ENCODE assay signal across 8 cellular contexts in genomic region chr2:71466301-71467179, GRCh38. TPM values are rescaled to one million over a fixed set of nuclear protein-coding genes. Genes with fewer than 3 reads are reported as not detected.
A peak's percentile ranks its signal among the peaks of the same experiment; 100 is the strongest.
DNase-seq lines count a peak whose midpoint lies in the region; ATAC-seq, FAIRE-seq and TF ChIP-seq lines count a peak whose summit lies in the region.

No MANE protein-coding gene starts in this region.

- no peak for TF ChIP-seq RAD21 in A549 (conservative IDR thresholded peaks at IDR 0.05 in 1 of 2, IDR thresholded peaks at IDR 0.05 in 1 of 2)

- 11% methylated on average over 46 of the region's 78 CpGs for WGBS in A549 (ENCODE audit: missing lambda C conversion rate)

- peak overlapping the region; percentile 46 for H3K9ac ChIP-seq in fibroblast of lung (ENCODE audit: insufficient read depth, low read length)

- H3K4me1 ChIP-seq in A549: no peaks in the 10 kb centered on the region
- peaks cover 2% of the 10 kb centered on the region for H3K4me1 ChIP-seq in fibroblast of lung (ENCODE audit: control insufficient read depth, extremely low read depth, insufficient read depth, low read length)

- H3K36me3 Mint-ChIP-seq in natural killer cell: no peaks in the 10 kb centered on the region

- H3K4me2 ChIP-seq in A549 (peak overlapping the region; percentile 100), fibroblast of lung (ENCODE audit: extremely low read depth, insufficient read depth, low read length) (peak overlapping the region; percentile 100)

- TF ChIP-seq POLR2A in A549 (IDR thresholded peaks at IDR 0.05; ENCODE audit: low read length): no peak

- TF ChIP-seq EP300 in A549 (IDR thresholded peaks at IDR 0.05): no peak

- no peak overlapping the region for H3K27ac Mint-ChIP-seq in natural killer cell

- FAIRE-seq in A549 (lab: Jason Lieb, UNC): no peak

- TF ChIP-seq CTCF in A549 (IDR thresholded peaks at IDR 0.05): no peak
- TF ChIP-seq CTCF in GM12875 (IDR thresholded peaks at IDR 0.05; ENCODE audit: borderline replicate concordance, insufficient read depth, low read depth, low read length): no peak
- TF ChIP-seq CTCF in fibroblast of lung (conservative IDR thresholded peaks at IDR 0.05 in 1 of 2, IDR thresholded peaks at IDR 0.05 in 1 of 2; ENCODE audit: low read depth in 1 of 2, low read length in 2 of 2): no peak
- no peak for TF ChIP-seq CTCF in natural killer cell (IDR thresholded peaks at IDR 0.05)

- no peaks in the 10 kb centered on the region for H3K79me2 ChIP-seq in fibroblast of lung (ENCODE audit: control insufficient read depth, insufficient read depth, low read length)

- ATAC-seq in A549 (peak; percentile 55 to 78), natural killer cell (peak; percentile 42 to 76 (median 48)), HG03439 (IDR thresholded peaks at IDR 0.05; ENCODE audit: unreplicated experiment) (no peak)

- no peaks in the 10 kb centered on the region for H3K9me3 ChIP-seq in A549
- no peaks in the 10 kb centered on the region for H3K9me3 ChIP-seq in fibroblast of lung (ENCODE audit: control insufficient read depth, insufficient read depth, low read depth, low read length)

- no peaks in the 10 kb centered on the region for H4K20me1 ChIP-seq in fibroblast of lung (ENCODE audit: control insufficient read depth, extremely low read depth, insufficient read depth, low read length)

- peak overlapping the region; percentile 85 for H3K4me3 Mint-ChIP-seq in natural killer cell

- DNase-seq in A549 (ENCODE audit: low read depth in 1 of 2, low spot score in 1 of 2): peak; percentile 41 to 46
- peak; percentile 21 for DNase-seq in SW480 (ENCODE audit: low spot score)
- peak in 1 of 2 donors; percentile 48 for DNase-seq in fibroblast of lung (ENCODE audit: low read depth in 2 of 2)
- DNase-seq in natural killer cell: no peak
- DNase-seq in HPDE6-E6E7 (ENCODE audit: extremely low spot score): no peak
- no peak for DNase-seq in activated gamma-delta T cell treated with Interleukin-2 at 50 U/mL for 16 hours

- peak overlapping the region; percentile 73 for H2AFZ ChIP-seq in fibroblast of lung (ENCODE audit: low read length)

- no peaks in the 10 kb centered on the region for H3K9me3 Mint-ChIP-seq in natural killer cell

- intact Hi-C loops in natural killer cell (cut with micrococcal nuclease): no loop called here

- peaks cover 42% of the 10 kb centered on the region for H3K27me3 ChIP-seq in fibroblast of lung (ENCODE audit: control insufficient read depth, insufficient read depth, low read length)

- H3K36me3 ChIP-seq in fibroblast of lung (ENCODE audit: control insufficient read depth, insufficient read depth, low read length): no peaks in the 10 kb centered on the region

- H3K4me3 ChIP-seq in A549 (peak overlapping the region; percentile 57), GM12875 (ENCODE audit: low read depth, low read length) (peak overlapping the region; percentile 31), fibroblast of lung (replicated peaks in 1 of 4; ENCODE audit: control extremely low read depth in 1 of 4, insufficient read depth in 1 of 4, low read depth in 3 of 4, low read length in 4 of 4) (peak overlapping the region; percentile 61 to 74 (median 66))

- H3K27ac ChIP-seq in A549: peak overlapping the region; percentile 30 to 79; a peak in 5 of 6 replicates
- no peak overlapping the region for H3K27ac ChIP-seq in fibroblast of lung (ENCODE audit: insufficient read depth, low read length)

- POLR2A ChIA-PET in A549 (lab: Yijun Ruan, JAX): no interaction called here

- peaks cover 9 to 10% of the 10 kb centered on the region in 2 donors for H3K4me1 Mint-ChIP-seq in natural killer cell

- CTCF ChIA-PET in A549 (lab: Yijun Ruan, JAX): interaction anchor here (0.7 to 14.8 kb wide), 6 partner anchors 10 to 537 kb away, joined by 3 to 311 read pairs (median 6); no protein-coding TSS in a partner anchor

- H3K27me3 Mint-ChIP-seq in natural killer cell (ENCODE audit: low read depth in 2 of 2): peaks cover 26 to 38% of the 10 kb centered on the region in 2 donors

TF ChIP-seq in A549, 52 proteins besides CTCF, POLR2A, EP300 and RAD21:
- TF ChIP-seq FOSB (CRISPR knock-in tag; IDR thresholded peaks at IDR 0.05): no peak
- peak; percentile 72; the same call in 1 of the 2 replicates for TF ChIP-seq HDAC2 (IDR thresholded peaks at IDR 0.05)
- no peak for TF ChIP-seq GATA3 (IDR thresholded peaks at IDR 0.05; ENCODE audit: borderline replicate concordance)
- peak; percentile 36 for TF ChIP-seq MAFK (IDR thresholded peaks at IDR 0.05; ENCODE audit: partially characterized antibody)
- peak; percentile 39; the same call in 1 of the 2 replicates for TF ChIP-seq MAX (IDR thresholded peaks at IDR 0.05)

RNA-seq across cellular contexts. Expression of gene DYSF, which starts 13.2 kb away (rescaled TPM):
- polyA plus RNA-seq in A549 (2011; rRNA removed): 0.36 and 0.38 TPM in 2 replicates
- 0.20 and 0.25 TPM in 2 replicates for polyA plus RNA-seq in A549 (2012; cell fraction: cytosol; rRNA removed)
- polyA plus RNA-seq in A549 (2012; cell fraction: nucleus; rRNA removed): 0.76 and 1.2 TPM in 2 replicates
- 0.68 to 1.0 TPM (median 0.98 TPM) in 3 replicates for polyA plus RNA-seq in A549 (2017; fragmentation: RNase III; extraction: RNeasy Plus Mini Kit Qiagen cat#74134 plus additional on column Dnase treatment)
- polyA minus RNA-seq in A549 (2011; rRNA and poly(A)+ RNA removed): 1.2 and 2.6 TPM in 2 replicates
- total RNA-seq in fibroblast of lung: under 0.01 TPM in 1 of 2 replicates, not detected in the other
- polyA plus RNA-seq in fibroblast of lung: 0.05 and 0.67 TPM in 2 replicates
- polyA plus RNA-seq in fibroblast of lung (2012): 0.13 and 0.97 TPM in 2 replicates
- polyA minus RNA-seq in fibroblast of lung (ENCODE audit: low replicate concordance): 0.78 and 15.6 TPM in 2 replicates
- total RNA-seq in natural killer cell: 10 to 100 TPM; 11.4 to 19.5 (median 12.4) TPM

Comparison
In these comparisons a context has a peak if more than half of its experiments do, and no peak if none do; other contexts are left out.
1. DNase-seq: peak in A549 (2 of 2) and SW480 (single experiment); none in natural killer cell (single experiment), HPDE6-E6E7 (single experiment) and activated gamma-delta T cell treated with Interleukin-2 at 50 U/mL for 16 hours (single experiment).
2. RNA of gene DYSF, which starts 13.2 kb away (total RNA-seq): 11.4 to 19.5 TPM in natural killer cell; under 0.01 TPM in fibroblast of lung; every median in the first group is over 10 times any median in the second.
3. Peak in every context shown above with its lines, with median percentiles within 50 percentile points of each other: H3K4me3 ChIP-seq.